ENCODE assay signal across 20 cellular contexts in the genomic region with DNA sequence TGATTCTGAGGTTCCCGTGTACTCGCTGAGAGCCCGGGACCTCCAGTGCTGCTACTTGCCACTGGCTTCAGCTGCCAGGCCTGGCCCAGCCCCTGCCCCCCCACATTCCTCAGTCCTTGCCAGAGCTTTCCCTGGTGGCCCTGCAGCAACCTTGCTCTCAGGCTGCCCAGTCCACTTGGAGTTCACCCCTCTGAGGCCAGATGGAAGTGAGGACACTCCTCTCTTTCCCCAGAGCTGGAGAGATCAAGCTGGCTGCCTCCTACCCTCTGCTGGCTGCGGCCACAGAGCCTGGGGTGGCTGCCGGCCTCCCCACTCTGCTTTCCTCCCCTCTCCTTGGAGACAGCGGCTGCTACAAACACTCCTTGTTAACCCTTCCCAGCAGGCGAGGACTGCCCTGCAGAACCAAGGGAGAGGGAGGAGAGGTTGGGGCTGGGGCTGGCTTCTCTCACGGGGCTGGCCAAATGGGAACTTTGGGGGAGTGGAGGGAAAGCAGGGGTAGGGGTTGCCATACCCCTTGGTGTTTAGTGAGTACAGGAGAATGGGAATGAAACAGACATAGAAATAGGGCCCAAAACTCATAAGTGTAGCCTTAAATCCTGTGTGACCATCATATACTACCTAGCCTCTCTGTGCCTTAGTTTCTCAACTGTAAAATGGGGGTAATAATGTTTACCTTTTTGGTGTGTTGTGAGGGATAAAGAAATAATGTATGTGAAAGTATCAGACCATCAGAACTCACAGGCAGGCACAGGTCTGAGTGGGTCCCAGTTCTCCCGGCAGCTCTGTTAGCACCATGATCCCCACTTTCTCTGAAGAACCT. TPM values are rescaled to one million over a fixed set of nuclear protein-coding genes. Genes with fewer than 3 reads are reported as not detected.
DNase-seq lines count a peak whose midpoint lies in the region; ATAC-seq and TF ChIP-seq lines count a peak whose summit lies in the region.
"Had no signal": no experiment of that assay in that cellular context is flagged by ENCODE, and none has a peak within 500 bp of the region (broad histone marks: within the 10 kb centered on the region; RNA-seq: fewer than 3 reads in every experiment).

A gene (minus strand): TSS at position 295 of the 820 bp plus-strand sequence. CDS start 389 bp downstream, outside the sequence.

- peaks cover 27% of the 10 kb centered on the region for H3K27me3 Mint-ChIP-seq in brain
- H3K27me3 Mint-ChIP-seq in natural killer cell (ENCODE audit: low read depth in 2 of 2), result peaks cover 34 to 39% of the 10 kb centered on the region in 2 donors

- H3K4me1 ChIP-seq in cardiac muscle cell (ENCODE audit: low read depth), result no peaks in the 10 kb centered on the region
- H3K4me1 ChIP-seq in left ventricle myocardium inferior, result peaks cover 21% of the 10 kb centered on the region
- peaks cover 9% of the 10 kb centered on the region for H3K4me1 ChIP-seq in upper lobe of right lung
- H3K4me1 ChIP-seq: SJSA1 had no signal

- H3K27ac Mint-ChIP-seq in brain (peak within 1 kb of the TSS in 4 of 5 experiments; percentile 41 to 93 (median 64)), natural killer cell (no peak within 1 kb of the TSS)
- H3K27ac Mint-ChIP-seq: effector memory CD8-positive, alpha-beta T cell; stimulated activated naive CD8-positive, alpha-beta T cell treated with anti-CD3 and anti-CD28 coated beads, Interleukin-15, Interleukin-2, amounts not matched to agents 100 ng/mL and 50 ng/mL, for 24 hours had no signal

- H3K4me3 Mint-ChIP-seq in brain (peak within 1 kb of the TSS in 2 of 5 experiments; percentile 52 to 55), natural killer cell (no peak within 1 kb of the TSS)
- H3K4me3 Mint-ChIP-seq: effector memory CD8-positive, alpha-beta T cell; stimulated activated naive CD8-positive, alpha-beta T cell treated with anti-CD3 and anti-CD28 coated beads, Interleukin-15, Interleukin-2, amounts not matched to agents 100 ng/mL and 50 ng/mL, for 24 hours had no signal

- no peak for TF ChIP-seq CTCF in cardiac muscle cell (IDR thresholded peaks at IDR 0.05; ENCODE audit: low read depth, low read length)
- no peak for TF ChIP-seq CTCF in left ventricle myocardium inferior (IDR thresholded peaks at IDR 0.05; ENCODE audit: borderline replicate concordance)
- no peak for TF ChIP-seq CTCF in brain (conservative IDR thresholded peaks at IDR 0.05)
- TF ChIP-seq CTCF in upper lobe of right lung (IDR thresholded peaks at IDR 0.05), result no peak
- no peak for TF ChIP-seq CTCF in natural killer cell (IDR thresholded peaks at IDR 0.05)

- H3K4me3 ChIP-seq in cardiac muscle cell (no peak within 1 kb of the TSS), left ventricle myocardium inferior (no peak within 1 kb of the TSS), upper lobe of right lung (no peak within 1 kb of the TSS)
- H3K4me3 ChIP-seq: sigmoid colon, SJSA1 had no signal

- H3K27ac ChIP-seq in cardiac muscle cell (no peak within 1 kb of the TSS), left ventricle myocardium inferior (replicated peaks) (no peak within 1 kb of the TSS), upper lobe of right lung (no peak within 1 kb of the TSS)
- H3K27ac ChIP-seq: SJSA1 had no signal

- intact Hi-C loops in left ventricle myocardium inferior (cut with micrococcal nuclease), result no loop called here
- intact Hi-C loops in left colon (cut with DNase I, micrococcal nuclease), result no loop called here
- intact Hi-C loops in upper lobe of right lung (cut with DNase I), result no loop called here
- intact Hi-C loops in natural killer cell (cut with micrococcal nuclease), result no loop called here

- H3K36me3 Mint-ChIP-seq in brain (no peaks in the 10 kb centered on the region), natural killer cell (no peaks in the 10 kb centered on the region)

- H3K9me3 Mint-ChIP-seq in brain (peaks cover 0 to 2% (median 0%) of the 10 kb centered on the region in 5 experiments), natural killer cell (no peaks in the 10 kb centered on the region)
- H3K9me3 Mint-ChIP-seq: effector memory CD8-positive, alpha-beta T cell; stimulated activated naive CD8-positive, alpha-beta T cell treated with anti-CD3 and anti-CD28 coated beads, Interleukin-15, Interleukin-2, amounts not matched to agents 100 ng/mL and 50 ng/mL, for 24 hours had no signal

- ATAC-seq in left colon, result peak; percentile 15
- peak; percentile 40 for ATAC-seq in upper lobe of right lung
- ATAC-seq in natural killer cell, result no peak
- ATAC-seq: effector memory CD8-positive, alpha-beta T cell had no signal

- peak; percentile 14 to 34 for DNase-seq in cardiac muscle cell (ENCODE audit: low read depth in 1 of 2, low spot score in 1 of 2)
- no peak for DNase-seq in left ventricle myocardium inferior
- no peak for DNase-seq in left colon
- DNase-seq in upper lobe of right lung, result no peak
- no peak for DNase-seq in natural killer cell
- no peak for DNase-seq in NCI-H1105 (lab: John Stamatoyannopoulos, UW)
- no peak for DNase-seq in dedifferentiated amniotic fluid mesenchymal stem cell (ENCODE audit: extremely low spot score)
- DNase-seq: activated CD4-positive, alpha-beta T cell treated with anti-CD3 and anti-CD28 coated beads for 1 hour; Caco-2; central memory CD4-positive, alpha-beta T cell; effector memory CD8-positive, alpha-beta T cell; OCI-M1; sigmoid colon; T-helper 9 cell had no signal

- H3K9me3 ChIP-seq in cardiac muscle cell (ENCODE audit: low read depth), result no peaks in the 10 kb centered on the region
- H3K9me3 ChIP-seq in left ventricle myocardium inferior (replicated peaks), result no peaks in the 10 kb centered on the region
- H3K9me3 ChIP-seq in upper lobe of right lung, result no peaks in the 10 kb centered on the region
- H3K9me3 ChIP-seq: Caco-2, sigmoid colon, SJSA1 had no signal

- no peaks in the 10 kb centered on the region for H3K36me3 ChIP-seq in cardiac muscle cell
- H3K36me3 ChIP-seq in left ventricle myocardium inferior, result no peaks in the 10 kb centered on the region
- H3K36me3 ChIP-seq in upper lobe of right lung, result no peaks in the 10 kb centered on the region
- H3K36me3 ChIP-seq: sigmoid colon, SJSA1 had no signal

- H3K4me1 Mint-ChIP-seq in brain, result peaks cover 24% of the 10 kb centered on the region
- H3K4me1 Mint-ChIP-seq in natural killer cell, result peaks cover 0 to 4% of the 10 kb centered on the region in 2 donors

- no peaks in the 10 kb centered on the region for H3K27me3 ChIP-seq in cardiac muscle cell
- peaks cover 48% of the 10 kb centered on the region for H3K27me3 ChIP-seq in left ventricle myocardium inferior (ENCODE audit: low read depth)
- peaks cover 30% of the 10 kb centered on the region for H3K27me3 ChIP-seq in upper lobe of right lung

RNA-seq across cellular contexts. Expression of the gene that starts here (rescaled TPM):
- total RNA-seq in cardiac muscle cell, result 0.18 TPM in 1 of 2 replicates, not detected in the other
- 0.11 TPM in 1 of 2 replicates, not detected in the other for polyA plus RNA-seq in cardiac muscle cell
- total RNA-seq in left ventricle myocardium inferior, result 0.08 TPM
- polyA plus RNA-seq in brain (ENCODE audit: insufficient read depth, low read depth, low replicate concordance), result not detected
- under 1 TPM in 1 of 2 donors, not detected in 1; 0.08 TPM for total RNA-seq in left colon
- not detected for total RNA-seq in upper lobe of right lung
- under 1 TPM in 1 of 3 donors, not detected in 2; 0.23 TPM for total RNA-seq in natural killer cell
- total RNA-seq: Caco-2, kidney, sigmoid colon, SJSA1, ureter had no signal
- polyA plus RNA-seq: AG04450 had no signal

Comparison
In these comparisons a context has a peak if more than half of its experiments do, and no peak if none do; other contexts are left out.
1. Peak in DNase-seq in cardiac muscle cell; RNA of the gene not detected or under 1 TPM.
2. Peak in ATAC-seq in left colon; RNA of the gene not detected or under 1 TPM.
3. Peak in ATAC-seq in upper lobe of right lung; RNA of the gene not detected or under 1 TPM.
4. H3K27ac Mint-ChIP-seq: peak in brain (4 of 5); none in natural killer cell (0 of 2).